Comparison of ENCODE assay signal across 1 cellular context in the genomic region with DNA sequence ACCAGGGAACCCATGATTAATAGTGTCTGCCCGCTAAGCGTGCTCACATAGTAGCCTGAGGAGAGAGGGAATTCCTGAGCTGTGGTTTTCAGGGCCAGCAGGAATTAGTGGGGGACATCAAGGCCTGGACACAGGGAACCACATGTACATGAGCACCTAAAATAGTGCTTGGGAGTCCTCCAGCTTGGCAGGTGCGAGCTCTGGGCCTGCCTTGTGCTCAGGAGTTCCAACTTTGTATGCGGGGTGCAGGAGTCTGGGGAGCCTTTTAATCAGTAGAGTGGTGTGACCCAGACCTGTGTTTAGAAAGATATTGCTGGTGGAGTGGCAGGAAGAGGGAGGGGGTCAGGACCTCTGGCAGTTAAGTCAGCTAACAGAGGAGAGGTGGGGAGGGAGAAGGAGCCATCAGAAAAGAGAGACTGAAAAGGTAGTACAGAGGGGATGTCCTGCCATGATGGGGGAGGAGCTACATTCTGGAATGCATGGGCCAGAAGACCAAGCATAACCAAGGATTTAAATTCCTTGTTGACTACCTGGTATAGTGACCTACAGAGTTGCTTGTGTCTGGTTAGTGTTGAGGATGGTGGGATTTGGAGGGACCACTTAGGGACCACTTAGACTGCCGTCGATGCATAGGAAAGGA.
TF ChIP-seq lines count a peak whose summit lies in the region.

No MANE protein-coding gene starts in this region.

TF ChIP-seq in GM23338, 12 proteins besides CTCF, POLR2A, EP300 and RAD21 (continued from another document):
- TF ChIP-seq, protein P1, sequence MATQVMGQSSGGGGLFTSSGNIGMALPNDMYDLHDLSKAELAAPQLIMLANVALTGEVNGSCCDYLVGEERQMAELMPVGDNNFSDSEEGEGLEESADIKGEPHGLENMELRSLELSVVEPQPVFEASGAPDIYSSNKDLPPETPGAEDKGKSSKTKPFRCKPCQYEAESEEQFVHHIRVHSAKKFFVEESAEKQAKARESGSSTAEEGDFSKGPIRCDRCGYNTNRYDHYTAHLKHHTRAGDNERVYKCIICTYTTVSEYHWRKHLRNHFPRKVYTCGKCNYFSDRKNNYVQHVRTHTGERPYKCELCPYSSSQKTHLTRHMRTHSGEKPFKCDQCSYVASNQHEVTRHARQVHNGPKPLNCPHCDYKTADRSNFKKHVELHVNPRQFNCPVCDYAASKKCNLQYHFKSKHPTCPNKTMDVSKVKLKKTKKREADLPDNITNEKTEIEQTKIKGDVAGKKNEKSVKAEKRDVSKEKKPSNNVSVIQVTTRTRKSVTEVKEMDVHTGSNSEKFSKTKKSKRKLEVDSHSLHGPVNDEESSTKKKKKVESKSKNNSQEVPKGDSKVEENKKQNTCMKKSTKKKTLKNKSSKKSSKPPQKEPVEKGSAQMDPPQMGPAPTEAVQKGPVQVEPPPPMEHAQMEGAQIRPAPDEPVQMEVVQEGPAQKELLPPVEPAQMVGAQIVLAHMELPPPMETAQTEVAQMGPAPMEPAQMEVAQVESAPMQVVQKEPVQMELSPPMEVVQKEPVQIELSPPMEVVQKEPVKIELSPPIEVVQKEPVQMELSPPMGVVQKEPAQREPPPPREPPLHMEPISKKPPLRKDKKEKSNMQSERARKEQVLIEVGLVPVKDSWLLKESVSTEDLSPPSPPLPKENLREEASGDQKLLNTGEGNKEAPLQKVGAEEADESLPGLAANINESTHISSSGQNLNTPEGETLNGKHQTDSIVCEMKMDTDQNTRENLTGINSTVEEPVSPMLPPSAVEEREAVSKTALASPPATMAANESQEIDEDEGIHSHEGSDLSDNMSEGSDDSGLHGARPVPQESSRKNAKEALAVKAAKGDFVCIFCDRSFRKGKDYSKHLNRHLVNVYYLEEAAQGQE (IDR thresholded peaks at IDR 0.05; ENCODE audit: unreplicated experiment): no peak
- no peak for TF ChIP-seq CREB1 (CRISPR knock-in tag; IDR thresholded peaks at IDR 0.05; ENCODE audit: low read depth)
- no peak for TF ChIP-seq EZH2 (IDR thresholded peaks at IDR 0.05; ENCODE audit: low read depth, unreplicated experiment)
